In the genomic region with DNA sequence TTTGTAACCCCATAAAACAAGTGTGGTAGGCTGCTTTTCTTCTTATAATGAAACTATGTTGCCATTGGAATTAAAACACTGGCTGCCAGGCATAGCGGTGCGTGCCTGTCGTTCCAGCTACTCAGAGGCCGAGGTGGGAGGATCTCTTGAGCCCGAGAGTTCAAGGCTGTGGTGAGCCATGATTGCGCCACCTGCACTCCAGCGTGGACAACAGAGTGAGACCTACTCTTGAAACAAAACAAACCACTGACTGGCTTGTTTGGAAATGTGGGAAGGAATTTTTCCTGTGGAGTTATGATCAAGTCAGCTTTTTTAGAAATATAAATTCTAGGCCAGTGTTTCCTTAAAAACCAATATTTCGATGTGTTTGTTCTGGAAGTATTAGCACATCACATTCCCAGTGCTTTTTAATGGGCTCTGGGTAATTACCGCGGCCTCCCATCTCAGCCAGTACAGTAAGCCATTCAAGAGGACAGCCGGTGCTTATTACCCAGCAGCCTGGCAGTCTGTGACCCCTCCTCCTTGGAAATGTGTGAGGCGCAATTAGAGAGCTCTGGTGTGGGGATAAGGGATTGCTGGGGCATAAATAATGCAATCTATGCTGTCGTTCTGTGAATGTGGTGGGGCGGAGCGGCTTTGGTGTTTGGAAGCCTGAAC, we compare ENCODE assay signal across 8 cellular contexts. TPM values are rescaled to one million over a fixed set of nuclear protein-coding genes. Genes with fewer than 3 reads are reported as not detected.
DNase-seq lines count a peak whose midpoint lies in the region; ATAC-seq and TF ChIP-seq lines count a peak whose summit lies in the region.

No MANE protein-coding gene starts in this region.

- no peak for ATAC-seq in HG03460 (IDR thresholded peaks at IDR 0.05; ENCODE audit: unreplicated experiment)

- peak overlapping the region; percentile 0 for H3K27ac ChIP-seq in thymus (ENCODE audit: low read depth)

- no peaks in the 10 kb centered on the region for H3K36me3 ChIP-seq in thymus (ENCODE audit: control insufficient read depth, insufficient read depth)

- peaks cover 7% of the 10 kb centered on the region for H3K27me3 Mint-ChIP-seq in brain

- H3K9me3 ChIP-seq in thymus (ENCODE audit: control insufficient read depth), result no peaks in the 10 kb centered on the region

- H3K9me3 Mint-ChIP-seq in brain, result peaks cover 0 to 9% (median 7%) of the 10 kb centered on the region in 5 experiments

- peaks cover 85% of the 10 kb centered on the region for H3K4me1 Mint-ChIP-seq in brain

- DNase-seq in AG20443 (ENCODE audit: low spot score), result peak; percentile 58
- DNase-seq in NCI-H146 (lab: John Stamatoyannopoulos, UW), result peak; percentile 80
- peak; percentile 90 for DNase-seq in left kidney (ENCODE audit: low read depth, low spot score)
- no peak for DNase-seq in GM13977 (ENCODE audit: low spot score)
- no peak for DNase-seq in ureter (ENCODE audit: low spot score)

- no peaks in the 10 kb centered on the region for H3K4me1 ChIP-seq in thymus (ENCODE audit: control insufficient read depth, insufficient read depth, low read length)

- H3K27ac Mint-ChIP-seq in brain, result peak overlapping the region; percentile 91 to 97 (median 96)

- TF ChIP-seq CTCF in brain (conservative IDR thresholded peaks at IDR 0.05) (no peak), GM13977 (IDR thresholded peaks at IDR 0.05; ENCODE audit: extremely low read depth, insufficient read depth, missing control alignments) (no peak)

- WGBS in thymus, result 95% methylated on average over 15 of the region's 15 CpGs

- in situ Hi-C loops in GM13977 (cut with MboI; ENCODE audit: low pct_unique_long_range_greater_than_20kb, low sequenced_read_pairs, unreplicated experiment), result no loop called here

- H3K4me3 Mint-ChIP-seq in brain, result peak overlapping the region; percentile 67 to 78 (median 70)

- H3K27me3 ChIP-seq in thymus (ENCODE audit: control insufficient read depth, insufficient read depth), result no peaks in the 10 kb centered on the region

- H3K36me3 Mint-ChIP-seq in brain, result peaks cover 36% of the 10 kb centered on the region

- no peak overlapping the region for H3K4me3 ChIP-seq in thymus (ENCODE audit: low read length)

RNA-seq across cellular contexts. Expression of gene TRAK1, which starts 58.3 kb away (rescaled TPM):
- polyA plus RNA-seq in brain (ENCODE audit: insufficient read depth, low read depth, low replicate concordance) (28.8 TPM), thymus (20.1 TPM)
- total RNA-seq in ureter, result 142 TPM

Comparison
In these comparisons a context has a peak if more than half of its experiments do, and no peak if none do; other contexts are left out.
1. DNase-seq: peak in AG20443 (single experiment), NCI-H146 (single experiment) and left kidney (single experiment); none in GM13977 (single experiment) and ureter (single experiment).